Comparison of ENCODE assay signal across 9 cellular contexts in genomic region chr5:174288436-174288835, GRCh38.
"Had no signal": no experiment of that assay in that cellular context is flagged by ENCODE, and none has a peak within 500 bp of the region (broad histone marks: within the 10 kb centered on the region; RNA-seq: fewer than 3 reads in every experiment).

No MANE protein-coding gene starts in this region.

- H3K36me3 ChIP-seq: HAP-1 had no signal

- H3K27ac ChIP-seq: GM23248, KMS-11 had no signal

- H3K9me3 ChIP-seq: HAP-1 had no signal

- H3K4me3 ChIP-seq: GM23248, HAP-1 had no signal

- FAIRE-seq: HepG2 had no signal

- DNase-seq: GM23248, GOT3, H7, HFFc6, KBM-7 had no signal

- H3K4me1 ChIP-seq: HAP-1 had no signal

- ATAC-seq: HCT116, HepG2 had no signal
